Comparison of ENCODE assay signal across 14 cellular contexts in the genomic region with DNA sequence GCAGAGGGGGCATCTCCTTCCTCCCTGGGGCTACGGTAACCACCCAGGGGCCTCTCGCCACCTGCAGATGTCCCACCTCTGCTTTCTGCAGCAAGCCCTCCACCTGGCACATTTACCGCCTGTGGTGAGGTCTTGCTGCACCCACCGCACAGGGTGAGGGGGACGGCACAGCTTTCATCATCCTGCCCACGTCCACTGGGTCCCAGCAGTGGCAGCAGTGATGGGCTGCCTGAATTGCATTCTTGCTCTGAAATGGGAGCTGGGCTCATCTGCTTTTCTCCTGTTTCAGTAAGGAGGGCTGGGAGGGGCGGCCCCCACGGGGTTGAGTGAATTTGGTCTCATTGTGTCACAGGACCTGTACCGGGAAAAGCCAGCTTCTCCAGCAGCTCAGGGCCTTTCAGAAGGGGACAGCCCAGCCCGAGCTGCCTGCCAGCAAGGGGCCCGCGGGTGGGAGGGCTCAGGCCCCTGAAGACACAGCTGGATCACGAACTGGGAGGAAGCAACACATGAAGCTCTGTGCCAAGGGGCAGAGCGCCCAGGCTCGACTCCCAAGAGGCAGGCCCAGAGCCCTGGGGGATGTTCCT. TPM values are rescaled to one million over a fixed set of nuclear protein-coding genes. Genes with fewer than 3 reads are reported as not detected.
A peak's percentile ranks its signal among the peaks of the same experiment; 100 is the strongest.
DNase-seq lines count a peak whose midpoint lies in the region; ATAC-seq, FAIRE-seq and TF ChIP-seq lines count a peak whose summit lies in the region.
"Had no signal": no experiment of that assay in that cellular context is flagged by ENCODE, and none has a peak within 500 bp of the region (broad histone marks: within the 10 kb centered on the region; RNA-seq: fewer than 3 reads in every experiment).

No MANE protein-coding gene starts in this region.

- H4K20me1 ChIP-seq in SU-DHL-6 (ENCODE audit: low read depth, low read length) = no peaks in the 10 kb centered on the region

- H3K27me3 ChIP-seq in SU-DHL-6 (ENCODE audit: low read length) = no peaks in the 10 kb centered on the region
- H3K27me3 ChIP-seq: cardiac muscle cell had no signal

- H3K4me3 Mint-ChIP-seq in stimulated activated memory B cell treated with anti-CD40 and anti-IgM and Interleukin-4, amounts not matched to agents 10 μg/mL and 1 μg/mL and 100 μg/mL, for 72 hours = no peak overlapping the region

- peaks cover 10% of the 10 kb centered on the region for H3K27me3 Mint-ChIP-seq in stimulated activated memory B cell treated with anti-CD40 and anti-IgM and Interleukin-4, amounts not matched to agents 10 μg/mL and 1 μg/mL and 100 μg/mL, for 72 hours

- no peaks in the 10 kb centered on the region for H3K79me2 ChIP-seq in SU-DHL-6 (ENCODE audit: insufficient read depth, low read length)

- DNase-seq in fibroblast of the aortic adventitia (ENCODE audit: low read depth) (peak; percentile 33), DMS53 (lab: John Stamatoyannopoulos, UW) (no peak), HTR-8/SVneo (ENCODE audit: insufficient read length, low spot score) (no peak), NCI-H187 (lab: John Stamatoyannopoulos, UW) (no peak)
- DNase-seq: activated CD4-positive, alpha-beta T cell treated with anti-CD3 and anti-CD28 coated beads for 48 hours; erythroblast; NCI-H2227 treated with DMSO at 0.1 percent for 48 hours; T-helper 2 cell had no signal

- peaks cover 36% of the 10 kb centered on the region for H3K4me1 Mint-ChIP-seq in stimulated activated memory B cell treated with anti-CD40 and anti-IgM and Interleukin-4, amounts not matched to agents 10 μg/mL and 1 μg/mL and 100 μg/mL, for 72 hours

- no peak for TF ChIP-seq CTCF in HEK293 (tag by site-specific recombination; IDR thresholded peaks at IDR 0.05)
- TF ChIP-seq CTCF in SU-DHL-6 (IDR thresholded peaks at IDR 0.05; ENCODE audit: insufficient read depth, low read length, poor library complexity, severe bottlenecking) = no peak
- TF ChIP-seq CTCF in fibroblast of the aortic adventitia (IDR thresholded peaks at IDR 0.05; ENCODE audit: insufficient read depth, low read length) = no peak

- H3K9me3 ChIP-seq in HEK293 (ENCODE audit: control insufficient read depth, insufficient read depth, low read depth, low read length) (no peaks in the 10 kb centered on the region), SU-DHL-6 (ENCODE audit: insufficient read depth, low read length) (no peaks in the 10 kb centered on the region)

- H3K4me3 ChIP-seq in HEK293 (ENCODE audit: low read depth, low read length) = no peak overlapping the region
- no peak overlapping the region for H3K4me3 ChIP-seq in SU-DHL-6 (ENCODE audit: insufficient read depth, low read length, poor library complexity, severe bottlenecking)
- H3K4me3 ChIP-seq in fibroblast of the aortic adventitia (ENCODE audit: low read depth, low read length) = no peak overlapping the region
- H3K4me3 ChIP-seq: cardiac muscle cell had no signal

- H3K27ac Mint-ChIP-seq in stimulated activated memory B cell treated with anti-CD40 and anti-IgM and Interleukin-4, amounts not matched to agents 10 μg/mL and 1 μg/mL and 100 μg/mL, for 72 hours = peak overlapping the region; percentile 67

- H2AFZ ChIP-seq in SU-DHL-6 (ENCODE audit: low read depth, low read length, severe bottlenecking) = no peak overlapping the region

- no peak overlapping the region for H3K27ac ChIP-seq in HEK293 (ENCODE audit: extremely low read depth, low read depth, low read length)
- peak overlapping the region; percentile 31 for H3K27ac ChIP-seq in SU-DHL-6 (ENCODE audit: low read depth, low read length)
- H3K27ac ChIP-seq: cardiac muscle cell had no signal

- FAIRE-seq in HTR-8/SVneo (lab: Jason Lieb, UNC) = no peak

- H3F3A ChIP-seq in SU-DHL-6 (ENCODE audit: insufficient read depth) = no peaks in the 10 kb centered on the region

- no peak for ATAC-seq in stimulated activated memory B cell treated with anti-CD40 and anti-IgM and Interleukin-4, amounts not matched to agents 10 μg/mL and 1 μg/mL and 100 μg/mL, for 72 hours

- H3K9ac ChIP-seq in SU-DHL-6 (ENCODE audit: low read length) = peak overlapping the region; percentile 19; the same call in 1 of the 2 replicates

- no peak overlapping the region for H3K4me2 ChIP-seq in SU-DHL-6 (ENCODE audit: low read depth, low read length, poor library complexity, severe bottlenecking)

- no peaks in the 10 kb centered on the region for H3K4me1 ChIP-seq in HEK293 (ENCODE audit: control insufficient read depth, insufficient read depth, low read length)

- no peaks in the 10 kb centered on the region for H3K9me2 ChIP-seq in SU-DHL-6 (replicated peaks; ENCODE audit: insufficient read depth, low read length)

- H3K36me3 ChIP-seq in HEK293 (ENCODE audit: control insufficient read depth in 2 of 2, insufficient read depth in 1 of 2, low read length in 2 of 2) (peaks cover 0 to 27% of the 10 kb centered on the region in 2 experiments; a peak in 2 of 3 replicates), SU-DHL-6 (ENCODE audit: low read length) (no peaks in the 10 kb centered on the region)

- peaks cover 9% of the 10 kb centered on the region for H3K36me3 Mint-ChIP-seq in stimulated activated memory B cell treated with anti-CD40 and anti-IgM and Interleukin-4, amounts not matched to agents 10 μg/mL and 1 μg/mL and 100 μg/mL, for 72 hours

- POLR2A ChIA-PET in HEK293 (lab: Yijun Ruan, JAX) = interaction anchor here (0.9 to 2.0 kb wide), 3 partner anchors 10 to 15 kb away, joined by 3 to 12 read pairs (median 8); a partner anchor contains a TSS

- no peaks in the 10 kb centered on the region for H3K9me3 Mint-ChIP-seq in stimulated activated memory B cell treated with anti-CD40 and anti-IgM and Interleukin-4, amounts not matched to agents 10 μg/mL and 1 μg/mL and 100 μg/mL, for 72 hours

- CTCF ChIA-PET in HEK293 (lab: Yijun Ruan, JAX) = interaction anchor here (0.5 kb wide), 1 partner anchor 94 kb away, joined by 3 read pairs; no protein-coding TSS in a partner anchor

TF ChIP-seq in HEK293, 187 proteins besides CTCF, POLR2A, EP300 and RAD21 (continues in another document):
- TF ChIP-seq ZNF121 (tag by site-specific recombination; IDR thresholded peaks at IDR 0.05) (no peak), ZIC2 (tag by site-specific recombination; IDR thresholded peaks at IDR 0.05) (peak; percentile 60), ZNF184 (tag by site-specific recombination; IDR thresholded peaks at IDR 0.05) (no peak), ZNF37A (tag by site-specific recombination; IDR thresholded peaks at IDR 0.05) (no peak), ZNF202 (tag by site-specific recombination; IDR thresholded peaks at IDR 0.05; ENCODE audit: borderline replicate concordance) (no peak), MEIS1 (CRISPR knock-in tag; IDR thresholded peaks at IDR 0.05; ENCODE audit: borderline replicate concordance) (no peak), EGR2 (tag by site-specific recombination; IDR thresholded peaks at IDR 0.05; ENCODE audit: low read depth) (no peak), ZNF341 (tag by site-specific recombination; IDR thresholded peaks at IDR 0.05; ENCODE audit: low read depth) (no peak), HOXC10 (CRISPR knock-in tag; IDR thresholded peaks at IDR 0.05) (no peak)
- TF ChIP-seq, protein P1, sequence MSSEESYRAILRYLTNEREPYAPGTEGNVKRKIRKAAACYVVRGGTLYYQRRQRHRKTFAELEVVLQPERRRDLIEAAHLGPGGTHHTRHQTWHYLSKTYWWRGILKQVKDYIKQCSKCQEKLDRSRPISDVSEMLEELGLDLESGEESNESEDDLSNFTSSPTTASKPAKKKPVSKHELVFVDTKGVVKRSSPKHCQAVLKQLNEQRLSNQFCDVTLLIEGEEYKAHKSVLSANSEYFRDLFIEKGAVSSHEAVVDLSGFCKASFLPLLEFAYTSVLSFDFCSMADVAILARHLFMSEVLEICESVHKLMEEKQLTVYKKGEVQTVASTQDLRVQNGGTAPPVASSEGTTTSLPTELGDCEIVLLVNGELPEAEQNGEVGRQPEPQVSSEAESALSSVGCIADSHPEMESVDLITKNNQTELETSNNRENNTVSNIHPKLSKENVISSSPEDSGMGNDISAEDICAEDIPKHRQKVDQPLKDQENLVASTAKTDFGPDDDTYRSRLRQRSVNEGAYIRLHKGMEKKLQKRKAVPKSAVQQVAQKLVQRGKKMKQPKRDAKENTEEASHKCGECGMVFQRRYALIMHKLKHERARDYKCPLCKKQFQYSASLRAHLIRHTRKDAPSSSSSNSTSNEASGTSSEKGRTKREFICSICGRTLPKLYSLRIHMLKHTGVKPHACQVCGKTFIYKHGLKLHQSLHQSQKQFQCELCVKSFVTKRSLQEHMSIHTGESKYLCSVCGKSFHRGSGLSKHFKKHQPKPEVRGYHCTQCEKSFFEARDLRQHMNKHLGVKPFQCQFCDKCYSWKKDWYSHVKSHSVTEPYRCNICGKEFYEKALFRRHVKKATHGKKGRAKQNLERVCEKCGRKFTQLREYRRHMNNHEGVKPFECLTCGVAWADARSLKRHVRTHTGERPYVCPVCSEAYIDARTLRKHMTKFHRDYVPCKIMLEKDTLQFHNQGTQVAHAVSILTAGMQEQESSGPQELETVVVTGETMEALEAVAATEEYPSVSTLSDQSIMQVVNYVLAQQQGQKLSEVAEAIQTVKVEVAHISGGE (tag by site-specific recombination; conservative IDR thresholded peaks at IDR 0.05; ENCODE audit: low read depth) = no peak
- TF ChIP-seq, protein P2, sequence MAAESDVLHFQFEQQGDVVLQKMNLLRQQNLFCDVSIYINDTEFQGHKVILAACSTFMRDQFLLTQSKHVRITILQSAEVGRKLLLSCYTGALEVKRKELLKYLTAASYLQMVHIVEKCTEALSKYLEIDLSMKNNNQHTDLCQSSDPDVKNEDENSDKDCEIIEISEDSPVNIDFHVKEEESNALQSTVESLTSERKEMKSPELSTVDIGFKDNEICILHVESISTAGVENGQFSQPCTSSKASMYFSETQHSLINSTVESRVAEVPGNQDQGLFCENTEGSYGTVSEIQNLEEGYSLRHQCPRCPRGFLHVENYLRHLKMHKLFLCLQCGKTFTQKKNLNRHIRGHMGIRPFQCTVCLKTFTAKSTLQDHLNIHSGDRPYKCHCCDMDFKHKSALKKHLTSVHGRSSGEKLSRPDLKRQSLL (tag by site-specific recombination; IDR thresholded peaks at IDR 0.05) = no peak

RNA-seq across cellular contexts. Expression of a gene that starts 12.7 kb away (rescaled TPM):
- 1.4 TPM in 1 of 2 replicates, not detected in the other for total RNA-seq in fibroblast of the aortic adventitia (ENCODE audit: low replicate concordance)

RNA-seq across cellular contexts. Expression of a gene that starts 13.0 kb away (rescaled TPM):
- 22.0 and 28.2 TPM in 2 replicates for total RNA-seq in fibroblast of the aortic adventitia (ENCODE audit: low replicate concordance)

RNA-seq across cellular contexts. Expression of a gene that starts 19.9 kb away (rescaled TPM):
- total RNA-seq in fibroblast of the aortic adventitia (ENCODE audit: low replicate concordance) = 8.3 and 14.1 TPM in 2 replicates

RNA-seq across cellular contexts. Expression of a gene that starts 41.1 kb away (rescaled TPM):
- not detected in 2 replicates for total RNA-seq in fibroblast of the aortic adventitia (ENCODE audit: low replicate concordance)
- total RNA-seq: mesenteric fat pad, progenitor cell of endocrine pancreas had no signal

RNA-seq across cellular contexts. Expression of a gene that starts 48.1 kb away (rescaled TPM):
- not detected in 2 replicates for total RNA-seq in fibroblast of the aortic adventitia (ENCODE audit: low replicate concordance)
- total RNA-seq: cardiac muscle cell, mesenteric fat pad, progenitor cell of endocrine pancreas had no signal
